17 cellular contexts compared by ENCODE assay signal in genomic region chr11:120659076-120659475, GRCh38.
DNase-seq lines count a peak whose midpoint lies in the region; ATAC-seq and TF ChIP-seq lines count a peak whose summit lies in the region.
"Had no signal": no experiment of that assay in that cellular context is flagged by ENCODE, and none has a peak within 500 bp of the region (broad histone marks: within the 10 kb centered on the region; RNA-seq: fewer than 3 reads in every experiment).

No MANE protein-coding gene starts in this region.

- no peaks in the 10 kb centered on the region for H3K36me3 ChIP-seq in OCI-LY3 (replicated peaks; ENCODE audit: low read depth, low read length)
- H3K36me3 ChIP-seq: BLaER1 had no signal

- no peak for TF ChIP-seq CTCF in OCI-LY3 (IDR thresholded peaks at IDR 0.05; ENCODE audit: low read depth, low read length)
- no peak for TF ChIP-seq CTCF in foreskin fibroblast (IDR thresholded peaks at IDR 0.05; ENCODE audit: low read depth, low read length)

- H4K20me1 ChIP-seq in OCI-LY3 (ENCODE audit: insufficient read depth, low read length) = no peaks in the 10 kb centered on the region
- H4K20me1 ChIP-seq: BLaER1 had no signal

- H3K27me3 Mint-ChIP-seq in activated naive CD8-positive, alpha-beta T cell treated with anti-CD3 and anti-CD28 coated beads for 36 hours = peaks cover 32% of the 10 kb centered on the region
- peaks cover 24% of the 10 kb centered on the region for H3K27me3 Mint-ChIP-seq in activated naive CD8-positive, alpha-beta T cell treated with anti-CD3 and anti-CD28 coated beads, Interleukin-2, amount 50 U/mL, for 24 hours

- H3K9ac ChIP-seq in OCI-LY3 (ENCODE audit: low read length) = no peak overlapping the region; the same call in 1 of the 2 replicates
- H3K9ac ChIP-seq: BLaER1 had no signal

- H3K9me3 ChIP-seq in OCI-LY3 (ENCODE audit: insufficient read depth, low read length) = no peaks in the 10 kb centered on the region
- H3K9me3 ChIP-seq: BLaER1 had no signal

- H3K4me1 ChIP-seq in OCI-LY3 (ENCODE audit: low read length) = peaks cover 64% of the 10 kb centered on the region
- H3K4me1 ChIP-seq: BLaER1 had no signal

- no peaks in the 10 kb centered on the region for H3K79me2 ChIP-seq in OCI-LY3 (ENCODE audit: low read length)

- no peak overlapping the region; the same call in 1 of the 2 replicates for H3K4me3 ChIP-seq in OCI-LY3 (ENCODE audit: low read length)
- no peak overlapping the region for H3K4me3 ChIP-seq in foreskin fibroblast (ENCODE audit: low read depth in 1 of 2, low read length in 2 of 2)
- H3K4me3 ChIP-seq: BLaER1 had no signal

- H3K4me3 Mint-ChIP-seq in activated naive CD8-positive, alpha-beta T cell treated with anti-CD3 and anti-CD28 coated beads for 36 hours = no peak overlapping the region
- H3K4me3 Mint-ChIP-seq in activated naive CD8-positive, alpha-beta T cell treated with anti-CD3 and anti-CD28 coated beads, Interleukin-2, amount 50 U/mL, for 24 hours = no peak overlapping the region
- H3K4me3 Mint-ChIP-seq: CD4-positive, alpha-beta memory T cell had no signal

- no peak overlapping the region for H2AFZ ChIP-seq in OCI-LY3 (ENCODE audit: low read depth, low read length)

- no peak overlapping the region for H3K27ac ChIP-seq in OCI-LY3 (ENCODE audit: low read length)
- H3K27ac ChIP-seq: BLaER1 had no signal

- H3K27me3 ChIP-seq in OCI-LY3 (ENCODE audit: low read depth, low read length) = peaks cover 17% of the 10 kb centered on the region
- H3K27me3 ChIP-seq: BLaER1 had no signal

- H3K9me3 Mint-ChIP-seq in activated naive CD8-positive, alpha-beta T cell treated with anti-CD3 and anti-CD28 coated beads for 36 hours = no peaks in the 10 kb centered on the region
- no peaks in the 10 kb centered on the region for H3K9me3 Mint-ChIP-seq in activated naive CD8-positive, alpha-beta T cell treated with anti-CD3 and anti-CD28 coated beads, Interleukin-2, amount 50 U/mL, for 24 hours
- H3K9me3 Mint-ChIP-seq: CD14-positive monocyte; CD4-positive, alpha-beta memory T cell had no signal

- peak overlapping the region; percentile 61 for H3K4me2 ChIP-seq in OCI-LY3 (ENCODE audit: low read length)
- H3K4me2 ChIP-seq: BLaER1 had no signal

- H3K4me1 Mint-ChIP-seq in activated naive CD8-positive, alpha-beta T cell treated with anti-CD3 and anti-CD28 coated beads for 36 hours = no peaks in the 10 kb centered on the region
- H3K4me1 Mint-ChIP-seq in activated naive CD8-positive, alpha-beta T cell treated with anti-CD3 and anti-CD28 coated beads, Interleukin-2, amount 50 U/mL, for 24 hours = no peaks in the 10 kb centered on the region

- peak overlapping the region; percentile 40 for H3K27ac Mint-ChIP-seq in activated naive CD8-positive, alpha-beta T cell treated with anti-CD3 and anti-CD28 coated beads for 36 hours
- no peak overlapping the region for H3K27ac Mint-ChIP-seq in activated naive CD8-positive, alpha-beta T cell treated with anti-CD3 and anti-CD28 coated beads, Interleukin-2, amount 50 U/mL, for 24 hours

- ATAC-seq in activated naive CD8-positive, alpha-beta T cell treated with anti-CD3 and anti-CD28 coated beads, Interleukin-2, amount 50 U/mL, for 24 hours = no peak
- ATAC-seq in HG03521 (IDR thresholded peaks at IDR 0.05; ENCODE audit: unreplicated experiment) = no peak

- H3K36me3 Mint-ChIP-seq in activated naive CD8-positive, alpha-beta T cell treated with anti-CD3 and anti-CD28 coated beads for 36 hours = no peaks in the 10 kb centered on the region
- H3K36me3 Mint-ChIP-seq in activated naive CD8-positive, alpha-beta T cell treated with anti-CD3 and anti-CD28 coated beads, Interleukin-2, amount 50 U/mL, for 24 hours (ENCODE audit: low read depth) = no peaks in the 10 kb centered on the region
- H3K36me3 Mint-ChIP-seq: CD14-positive monocyte; CD4-positive, alpha-beta memory T cell had no signal

- no peak for DNase-seq in activated naive CD8-positive, alpha-beta T cell treated with anti-CD3 and anti-CD28 coated beads for 36 hours
- no peak for DNase-seq in activated naive CD8-positive, alpha-beta T cell treated with anti-CD3 and anti-CD28 coated beads, Interleukin-2, amount 50 U/mL, for 24 hours
- DNase-seq in mesenteric fat pad (ENCODE audit: low spot score) (peak; percentile 73), foreskin fibroblast (no peak), H4 (ENCODE audit: low spot score) (no peak)
- DNase-seq: 8988T; CD4-positive, alpha-beta memory T cell; DMS153; DMS79; GDM1; GOT3; HCEC 1CT; IMR-90 had no signal
